16 cellular contexts compared by ENCODE assay signal in the genomic region with DNA sequence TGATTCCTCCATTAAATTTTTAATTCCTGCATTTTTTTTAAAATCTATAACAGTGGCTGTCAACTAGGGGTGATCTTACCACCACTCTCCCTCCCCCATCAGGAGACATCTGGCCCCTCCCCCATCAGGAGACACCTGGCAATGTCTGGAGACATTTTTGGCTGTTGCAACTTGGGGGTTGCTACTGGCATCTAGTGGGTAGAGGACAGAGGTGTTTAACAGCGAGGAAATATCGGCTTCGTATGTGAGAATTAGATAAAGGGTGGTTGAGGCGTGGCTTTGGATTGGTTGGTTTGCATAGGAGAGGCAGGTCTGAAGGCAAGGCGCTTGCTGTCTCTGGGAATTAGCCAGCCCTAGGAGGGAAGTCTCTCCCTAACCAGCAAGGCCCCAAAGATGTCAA. TPM values are rescaled to one million over a fixed set of nuclear protein-coding genes. Genes with fewer than 3 reads are reported as not detected.
DNase-seq lines count a peak whose midpoint lies in the region; ATAC-seq, FAIRE-seq and TF ChIP-seq lines count a peak whose summit lies in the region.
"Had no signal": no experiment of that assay in that cellular context is flagged by ENCODE, and none has a peak within 500 bp of the region (broad histone marks: within the 10 kb centered on the region; RNA-seq: fewer than 3 reads in every experiment).

No MANE protein-coding gene starts in this region.

- intact Hi-C loops in natural killer cell (cut with micrococcal nuclease) (loop anchor here (5.0 kb wide), 1 partner anchor 142 kb away; the partner anchor contains the start of gene CLTB), sigmoid colon (cut with DNase I) (no loop called here)

- no peaks in the 10 kb centered on the region for H3K9me3 ChIP-seq in sigmoid colon
- H3K9me3 ChIP-seq in gastroesophageal sphincter = no peaks in the 10 kb centered on the region

- peaks cover 12 to 19% of the 10 kb centered on the region in 2 donors for H3K27me3 Mint-ChIP-seq in natural killer cell (ENCODE audit: low read depth in 2 of 2)
- peaks cover 9 to 13% of the 10 kb centered on the region in 2 donors for H3K27me3 Mint-ChIP-seq in natural killer cell treated with Interleukin-12 subunit alpha and Interleukin-12 subunit beta and Interleukin-15 and Interleukin-18, amount 100 ng/mL, for 72 hours
- H3K27me3 Mint-ChIP-seq in central memory CD8-positive, alpha-beta T cell = peaks cover 12% of the 10 kb centered on the region

- TF ChIP-seq POLR2A in sigmoid colon (IDR thresholded peaks at IDR 0.05) = no peak
- TF ChIP-seq POLR2A in gastroesophageal sphincter (IDR thresholded peaks at IDR 0.05) = no peak

- peak; percentile 30 for FAIRE-seq in urothelium cell line (lab: Jason Lieb, UNC)

- H3K9me3 Mint-ChIP-seq in natural killer cell = no peaks in the 10 kb centered on the region
- H3K9me3 Mint-ChIP-seq in natural killer cell treated with Interleukin-12 subunit alpha and Interleukin-12 subunit beta and Interleukin-15 and Interleukin-18, amount 100 ng/mL, for 72 hours = no peaks in the 10 kb centered on the region
- no peaks in the 10 kb centered on the region for H3K9me3 Mint-ChIP-seq in central memory CD8-positive, alpha-beta T cell
- H3K9me3 Mint-ChIP-seq: HFFc6 had no signal

- WGBS in sigmoid colon, 2 donors = 28 to 41% methylated on average over 5 of the region's 5 CpGs
- 38 to 60% methylated on average over 5 of the region's 5 CpGs for WGBS in gastroesophageal sphincter (ENCODE audit: low coverage in 1 of 2), 2 donors

- H3K36me3 ChIP-seq in sigmoid colon (no peaks in the 10 kb centered on the region), gastroesophageal sphincter (no peaks in the 10 kb centered on the region)

- no peaks in the 10 kb centered on the region for H3K36me3 Mint-ChIP-seq in natural killer cell
- H3K36me3 Mint-ChIP-seq in natural killer cell treated with Interleukin-12 subunit alpha and Interleukin-12 subunit beta and Interleukin-15 and Interleukin-18, amount 100 ng/mL, for 72 hours = no peaks in the 10 kb centered on the region
- H3K36me3 Mint-ChIP-seq in central memory CD8-positive, alpha-beta T cell (ENCODE audit: insufficient read depth) = no peaks in the 10 kb centered on the region

- no peak overlapping the region for H3K27ac Mint-ChIP-seq in natural killer cell
- no peak overlapping the region for H3K27ac Mint-ChIP-seq in natural killer cell treated with Interleukin-12 subunit alpha and Interleukin-12 subunit beta and Interleukin-15 and Interleukin-18, amount 100 ng/mL, for 72 hours
- H3K27ac Mint-ChIP-seq in central memory CD8-positive, alpha-beta T cell (ENCODE audit: low read depth) = peak overlapping the region; percentile 39
- H3K27ac Mint-ChIP-seq: HFFc6 had no signal

- H3K4me3 Mint-ChIP-seq in natural killer cell = no peak overlapping the region
- no peak overlapping the region for H3K4me3 Mint-ChIP-seq in natural killer cell treated with Interleukin-12 subunit alpha and Interleukin-12 subunit beta and Interleukin-15 and Interleukin-18, amount 100 ng/mL, for 72 hours
- no peak overlapping the region for H3K4me3 Mint-ChIP-seq in central memory CD8-positive, alpha-beta T cell
- H3K4me3 Mint-ChIP-seq: HFFc6 had no signal

- H3K4me1 Mint-ChIP-seq in natural killer cell = peaks cover 7 to 21% of the 10 kb centered on the region in 2 donors
- peaks cover 5 to 8% of the 10 kb centered on the region in 2 donors for H3K4me1 Mint-ChIP-seq in natural killer cell treated with Interleukin-12 subunit alpha and Interleukin-12 subunit beta and Interleukin-15 and Interleukin-18, amount 100 ng/mL, for 72 hours (ENCODE audit: low read depth in 2 of 2)
- H3K4me1 Mint-ChIP-seq in central memory CD8-positive, alpha-beta T cell = peaks cover 27% of the 10 kb centered on the region

- H3K27me3 ChIP-seq in sigmoid colon = peaks cover 0 to 7% (median 0%) of the 10 kb centered on the region in 3 donors
- peaks cover 55% of the 10 kb centered on the region for H3K27me3 ChIP-seq in gastroesophageal sphincter

- H3K27ac ChIP-seq in sigmoid colon (no peak overlapping the region), gastroesophageal sphincter (no peak overlapping the region)

- TF ChIP-seq CTCF in natural killer cell (IDR thresholded peaks at IDR 0.05) (no peak), sigmoid colon (IDR thresholded peaks at IDR 0.05) (no peak), gastroesophageal sphincter (IDR thresholded peaks at IDR 0.05) (no peak)

- H3K4me1 ChIP-seq in sigmoid colon (no peaks in the 10 kb centered on the region), gastroesophageal sphincter (no peaks in the 10 kb centered on the region)

- DNase-seq in natural killer cell (no peak), NCI-H69 (lab: John Stamatoyannopoulos, UW) (peak; percentile 67), urothelium cell line (ENCODE audit: low spot score) (no peak), sigmoid colon (no peak), SK-N-DZ (ENCODE audit: low spot score) (no peak)
- no peak for DNase-seq in natural killer cell treated with Interleukin-12 subunit alpha and Interleukin-12 subunit beta and Interleukin-15 and Interleukin-18, amount 100 ng/mL, for 72 hours (ENCODE audit: low spot score)
- no peak for DNase-seq in central memory CD8-positive, alpha-beta T cell (ENCODE audit: low spot score in 2 of 2)
- DNase-seq: cortex of kidney, GDM1, HFFc6, NCI-H1048, NCI-H446, retina, Right ventricle myocardium superior had no signal

- TF ChIP-seq EP300 in sigmoid colon (IDR thresholded peaks at IDR 0.05) (no peak), gastroesophageal sphincter (IDR thresholded peaks at IDR 0.05) (no peak)

- ATAC-seq in natural killer cell = peak in 2 of 3 donors; percentile 52 to 73
- no peak for ATAC-seq in natural killer cell treated with Interleukin-12 subunit alpha and Interleukin-12 subunit beta and Interleukin-15 and Interleukin-18, amount 100 ng/mL, for 72 hours
- no peak for ATAC-seq in central memory CD8-positive, alpha-beta T cell (replicated peaks; ENCODE audit: extremely low read depth, poor library complexity, severe bottlenecking)
- no peak for ATAC-seq in gastroesophageal sphincter

- no peak overlapping the region for H3K4me3 ChIP-seq in sigmoid colon
- H3K4me3 ChIP-seq in gastroesophageal sphincter = no peak overlapping the region

RNA-seq across cellular contexts. Expression of gene CDHR2, which starts 10.5 kb away (rescaled TPM):
- 1 to 10 TPM in 2 of 3 donors, under 1 TPM in 1; 0.75 to 2.2 (median 1.8) TPM for total RNA-seq in natural killer cell
- under 1 TPM; 0.33 to 0.40 TPM for total RNA-seq in natural killer cell treated with Interleukin-12 subunit alpha and Interleukin-12 subunit beta and Interleukin-15 and Interleukin-18, amount 100 ng/mL, for 72 hours
- total RNA-seq in sigmoid colon = 1 to 10 TPM in 1 of 4 donors, under 1 TPM in 1, not detected in 2; 0.71 to 1.1 TPM
- polyA plus RNA-seq in sigmoid colon = 10 to 100 TPM in 2 of 3 donors, 1 to 10 TPM in 1; 9.6 to 57.9 (median 47.9) TPM
- total RNA-seq in gastroesophageal sphincter = under 1 TPM in 1 of 4 donors, not detected in 3; 0.15 TPM
- 0.24 and 0.45 TPM in 2 replicates for polyA plus RNA-seq in SK-N-DZ (2014; cell fraction: cytosol; rRNA removed)
- 0.33 and 1.3 TPM in 2 replicates for polyA plus RNA-seq in SK-N-DZ (2014; cell fraction: nucleus; rRNA removed)
- total RNA-seq: HFFc6, HT1080 had no signal

RNA-seq across cellular contexts. Expression of gene RNF44, which starts 22.5 kb away (rescaled TPM):
- total RNA-seq in natural killer cell (100 to 1,000 TPM; 297 to 394 (median 359) TPM), sigmoid colon (10 to 100 TPM in 2 of 4 donors, 1 to 10 TPM in 2; 7.6 to 15.0 (median 11.1) TPM), gastroesophageal sphincter (10 to 100 TPM in 3 of 4 donors, 1 to 10 TPM in 1; 8.9 to 15.9 (median 12.4) TPM)
- 10 to 100 TPM; 58.1 to 76.3 TPM for total RNA-seq in natural killer cell treated with Interleukin-12 subunit alpha and Interleukin-12 subunit beta and Interleukin-15 and Interleukin-18, amount 100 ng/mL, for 72 hours
- 10 to 100 TPM; 18.0 to 64.0 (median 25.4) TPM for polyA plus RNA-seq in sigmoid colon
- polyA plus RNA-seq in SK-N-DZ (2014; cell fraction: cytosol; rRNA removed) = 35.7 and 40.3 TPM in 2 replicates
- 121 and 159 TPM in 2 replicates for polyA plus RNA-seq in SK-N-DZ (2014; cell fraction: nucleus; rRNA removed)

RNA-seq across cellular contexts. Expression of gene GPRIN1, which starts 50.3 kb away (rescaled TPM):
- total RNA-seq in natural killer cell (1 to 10 TPM in 2 of 3 donors, under 1 TPM in 1; 0.92 to 1.5 (median 1.3) TPM), sigmoid colon (1 to 10 TPM in 2 of 4 donors, under 1 TPM in 2; 0.33 to 1.6 (median 0.81) TPM), gastroesophageal sphincter (1 to 10 TPM in 1 of 4 donors, under 1 TPM in 3; 0.16 to 1.1 (median 0.63) TPM)
- total RNA-seq in natural killer cell treated with Interleukin-12 subunit alpha and Interleukin-12 subunit beta and Interleukin-15 and Interleukin-18, amount 100 ng/mL, for 72 hours = 1 to 10 TPM; 2.7 to 5.9 TPM
- polyA plus RNA-seq in sigmoid colon = 1 to 10 TPM in 1 of 3 donors, under 1 TPM in 2; 0.60 to 1.4 (median 0.69) TPM
- polyA plus RNA-seq in SK-N-DZ (2014; cell fraction: cytosol; rRNA removed) = 61.6 and 68.7 TPM in 2 replicates
- 25.8 and 29.2 TPM in 2 replicates for polyA plus RNA-seq in SK-N-DZ (2014; cell fraction: nucleus; rRNA removed)

Comparison
In these comparisons a context has a peak if more than half of its experiments do, and no peak if none do; other contexts are left out.
1. ATAC-seq: peak in natural killer cell (2 of 3); none in natural killer cell treated with Interleukin-12 subunit alpha and Interleukin-12 subunit beta and Interleukin-15 and Interleukin-18, amount 100 ng/mL, for 72 hours (0 of 2), central memory CD8-positive, alpha-beta T cell (single experiment) and gastroesophageal sphincter (single experiment).